ENCODE assay signal across 3 cellular contexts in genomic region chr20:31975874-31976273, GRCh38.
TF ChIP-seq lines count a peak whose summit lies in the region.

No MANE protein-coding gene starts in this region.

TF ChIP-seq in GM23338, 12 proteins besides CTCF, POLR2A, EP300 and RAD21 (continues in another document):
- no peak for TF ChIP-seq NANOG (IDR thresholded peaks at IDR 0.05; ENCODE audit: borderline replicate concordance)
- no peak for TF ChIP-seq STAT1 (IDR thresholded peaks at IDR 0.05; ENCODE audit: unreplicated experiment)
- TF ChIP-seq POLR2AphosphoS5 (IDR thresholded peaks at IDR 0.05; ENCODE audit: low read depth) = no peak
- no peak for TF ChIP-seq JUNB (IDR thresholded peaks at IDR 0.05; ENCODE audit: unreplicated experiment)
- no peak for TF ChIP-seq EZH2phosphoT487 (IDR thresholded peaks at IDR 0.05; ENCODE audit: unreplicated experiment)
- TF ChIP-seq, protein P1, sequence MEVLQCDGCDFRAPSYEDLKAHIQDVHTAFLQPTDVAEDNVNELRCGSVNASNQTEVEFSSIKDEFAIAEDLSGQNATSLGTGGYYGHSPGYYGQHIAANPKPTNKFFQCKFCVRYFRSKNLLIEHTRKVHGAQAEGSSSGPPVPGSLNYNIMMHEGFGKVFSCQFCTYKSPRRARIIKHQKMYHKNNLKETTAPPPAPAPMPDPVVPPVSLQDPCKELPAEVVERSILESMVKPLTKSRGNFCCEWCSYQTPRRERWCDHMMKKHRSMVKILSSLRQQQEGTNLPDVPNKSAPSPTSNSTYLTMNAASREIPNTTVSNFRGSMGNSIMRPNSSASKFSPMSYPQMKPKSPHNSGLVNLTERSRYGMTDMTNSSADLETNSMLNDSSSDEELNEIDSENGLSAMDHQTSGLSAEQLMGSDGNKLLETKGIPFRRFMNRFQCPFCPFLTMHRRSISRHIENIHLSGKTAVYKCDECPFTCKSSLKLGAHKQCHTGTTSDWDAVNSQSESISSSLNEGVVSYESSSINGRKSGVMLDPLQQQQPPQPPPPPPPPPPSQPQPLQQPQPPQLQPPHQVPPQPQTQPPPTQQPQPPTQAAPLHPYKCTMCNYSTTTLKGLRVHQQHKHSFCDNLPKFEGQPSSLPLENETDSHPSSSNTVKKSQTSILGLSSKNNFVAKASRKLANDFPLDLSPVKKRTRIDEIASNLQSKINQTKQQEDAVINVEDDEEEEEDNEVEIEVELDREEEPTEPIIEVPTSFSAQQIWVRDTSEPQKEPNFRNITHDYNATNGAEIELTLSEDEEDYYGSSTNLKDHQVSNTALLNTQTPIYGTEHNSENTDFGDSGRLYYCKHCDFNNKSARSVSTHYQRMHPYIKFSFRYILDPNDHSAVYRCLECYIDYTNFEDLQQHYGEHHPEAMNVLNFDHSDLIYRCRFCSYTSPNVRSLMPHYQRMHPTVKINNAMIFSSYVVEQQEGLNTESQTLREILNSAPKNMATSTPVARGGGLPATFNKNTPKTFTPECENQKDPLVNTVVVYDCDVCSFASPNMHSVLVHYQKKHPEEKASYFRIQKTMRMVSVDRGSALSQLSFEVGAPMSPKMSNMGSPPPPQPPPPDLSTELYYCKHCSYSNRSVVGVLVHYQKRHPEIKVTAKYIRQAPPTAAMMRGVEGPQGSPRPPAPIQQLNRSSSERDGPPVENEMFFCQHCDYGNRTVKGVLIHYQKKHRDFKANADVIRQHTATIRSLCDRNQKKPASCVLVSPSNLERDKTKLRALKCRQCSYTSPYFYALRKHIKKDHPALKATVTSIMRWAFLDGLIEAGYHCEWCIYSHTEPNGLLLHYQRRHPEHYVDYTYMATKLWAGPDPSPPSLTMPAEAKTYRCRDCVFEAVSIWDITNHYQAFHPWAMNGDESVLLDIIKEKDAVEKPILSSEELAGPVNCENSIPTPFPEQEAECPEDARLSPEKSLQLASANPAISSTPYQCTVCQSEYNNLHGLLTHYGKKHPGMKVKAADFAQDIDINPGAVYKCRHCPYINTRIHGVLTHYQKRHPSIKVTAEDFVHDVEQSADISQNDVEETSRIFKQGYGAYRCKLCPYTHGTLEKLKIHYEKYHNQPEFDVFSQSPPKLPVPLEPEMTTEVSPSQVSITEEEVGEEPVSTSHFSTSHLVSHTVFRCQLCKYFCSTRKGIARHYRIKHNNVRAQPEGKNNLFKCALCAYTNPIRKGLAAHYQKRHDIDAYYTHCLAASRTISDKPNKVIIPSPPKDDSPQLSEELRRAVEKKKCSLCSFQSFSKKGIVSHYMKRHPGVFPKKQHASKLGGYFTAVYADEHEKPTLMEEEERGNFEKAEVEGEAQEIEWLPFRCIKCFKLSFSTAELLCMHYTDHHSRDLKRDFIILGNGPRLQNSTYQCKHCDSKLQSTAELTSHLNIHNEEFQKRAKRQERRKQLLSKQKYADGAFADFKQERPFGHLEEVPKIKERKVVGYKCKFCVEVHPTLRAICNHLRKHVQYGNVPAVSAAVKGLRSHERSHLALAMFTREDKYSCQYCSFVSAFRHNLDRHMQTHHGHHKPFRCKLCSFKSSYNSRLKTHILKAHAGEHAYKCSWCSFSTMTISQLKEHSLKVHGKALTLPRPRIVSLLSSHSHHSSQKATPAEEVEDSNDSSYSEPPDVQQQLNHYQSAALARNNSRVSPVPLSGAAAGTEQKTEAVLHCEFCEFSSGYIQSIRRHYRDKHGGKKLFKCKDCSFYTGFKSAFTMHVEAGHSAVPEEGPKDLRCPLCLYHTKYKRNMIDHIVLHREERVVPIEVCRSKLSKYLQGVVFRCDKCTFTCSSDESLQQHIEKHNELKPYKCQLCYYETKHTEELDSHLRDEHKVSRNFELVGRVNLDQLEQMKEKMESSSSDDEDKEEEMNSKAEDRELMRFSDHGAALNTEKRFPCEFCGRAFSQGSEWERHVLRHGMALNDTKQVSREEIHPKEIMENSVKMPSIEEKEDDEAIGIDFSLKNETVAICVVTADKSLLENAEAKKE (CRISPR knock-in tag; IDR thresholded peaks at IDR 0.05) = no peak

TF ChIP-seq in WTC11, 78 proteins besides CTCF, POLR2A, EP300 and RAD21:
- peak; percentile 84 for TF ChIP-seq GTF2I (CRISPR knock-in tag; conservative IDR thresholded peaks at IDR 0.05)
- TF ChIP-seq RORB (CRISPR knock-in tag; IDR thresholded peaks at IDR 0.05) = no peak

TF ChIP-seq in H1, 55 proteins besides CTCF, POLR2A, EP300 and RAD21:
- peak; percentile 98 for TF ChIP-seq KDM1A (IDR thresholded peaks at IDR 0.05; ENCODE audit: borderline replicate concordance, low read length)
- TF ChIP-seq, protein P2, sequence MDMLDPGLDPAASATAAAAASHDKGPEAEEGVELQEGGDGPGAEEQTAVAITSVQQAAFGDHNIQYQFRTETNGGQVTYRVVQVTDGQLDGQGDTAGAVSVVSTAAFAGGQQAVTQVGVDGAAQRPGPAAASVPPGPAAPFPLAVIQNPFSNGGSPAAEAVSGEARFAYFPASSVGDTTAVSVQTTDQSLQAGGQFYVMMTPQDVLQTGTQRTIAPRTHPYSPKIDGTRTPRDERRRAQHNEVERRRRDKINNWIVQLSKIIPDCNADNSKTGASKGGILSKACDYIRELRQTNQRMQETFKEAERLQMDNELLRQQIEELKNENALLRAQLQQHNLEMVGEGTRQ (IDR thresholded peaks at IDR 0.05; ENCODE audit: low read length) = no peak
- no peak for TF ChIP-seq POLR2AphosphoS5 (IDR thresholded peaks at IDR 0.05; ENCODE audit: low read depth, low read length)
- TF ChIP-seq GABPA (IDR thresholded peaks at IDR 0.05; ENCODE audit: borderline replicate concordance, insufficient read depth, low read length) = no peak
- TF ChIP-seq CREB1 (IDR thresholded peaks at IDR 0.05) = no peak
- TF ChIP-seq HDAC2 (IDR thresholded peaks at IDR 0.05; ENCODE audit: borderline replicate concordance in 1 of 2, low read depth in 2 of 2, low read length in 2 of 2) = peak in 1 of 2 experiments; percentile 96; a peak in 1 of 4 replicates
TF ChIP-seq in H1: peak in this region for 2.
